ENCODE assay signal across 22 cellular contexts in genomic region chr17:41141361-41141760, GRCh38. TPM values are rescaled to one million over a fixed set of nuclear protein-coding genes. Genes with fewer than 3 reads are reported as not detected.
DNase-seq lines count a peak whose midpoint lies in the region; ATAC-seq and TF ChIP-seq lines count a peak whose summit lies in the region.
"Had no signal": no experiment of that assay in that cellular context is flagged by ENCODE, and none has a peak within 500 bp of the region (broad histone marks: within the 10 kb centered on the region; RNA-seq: fewer than 3 reads in every experiment).

No MANE protein-coding gene starts in this region.

- peak; percentile 52 for DNase-seq in NCI-H226
- DNase-seq in amniotic epithelial cell (ENCODE audit: low read depth), result peak; percentile 51
- DNase-seq in foreskin keratinocyte, result no peak
- no peak for DNase-seq in T-cell
- DNase-seq in midbrain (lab: John Stamatoyannopoulos, UW), result no peak
- no peak for DNase-seq in foreskin melanocyte
- DNase-seq in stimulated activated CD4-positive, alpha-beta T cell treated with anti-CD3 and anti-CD28 coated beads, Interleukin-12 subunit alpha, Interleukin-12 subunit beta, amount 100 ng/mL, for 4 hours, result no peak
- DNase-seq: 8988T, DMS153, DND-41, Kasumi-1, NCI-H1105, NCI-H1436 treated with DMSO at 0.1 percent for 48 hours, NCI-H2029, NCI-H526 treated with DMSO at 0.1 percent for 48 hours, Peyer's patch, SIG-M5 had no signal

- peaks cover 27 to 34% (median 28%) of the 10 kb centered on the region in 3 donors for H3K9me3 Mint-ChIP-seq in T-cell

- H3K27ac ChIP-seq in ACC112 (ENCODE audit: low read depth, low read length) (peak overlapping the region; percentile 23), foreskin keratinocyte (peak overlapping the region; percentile 32)
- H3K27ac ChIP-seq: Peyer's patch had no signal

- POLR2A ChIA-PET in T-cell (lab: Charles Lee), result no interaction called here

- H3K36me3 ChIP-seq in ACC112 (ENCODE audit: insufficient read depth, low read length), result no peaks in the 10 kb centered on the region
- H3K36me3 ChIP-seq: Peyer's patch had no signal

- H3K4me1 ChIP-seq in ACC112 (ENCODE audit: control insufficient read depth, insufficient read depth, low read length, unreplicated experiment) (no peaks in the 10 kb centered on the region), foreskin keratinocyte (peaks cover 5% of the 10 kb centered on the region)
- H3K4me1 ChIP-seq: Peyer's patch had no signal

- H3K27me3 ChIP-seq in ACC112 (ENCODE audit: insufficient read depth, low read length), result no peaks in the 10 kb centered on the region
- H3K27me3 ChIP-seq in foreskin keratinocyte, result no peaks in the 10 kb centered on the region
- H3K27me3 ChIP-seq: Peyer's patch had no signal

- no peak for ATAC-seq in foreskin keratinocyte
- ATAC-seq in T-cell (replicated peaks in 1 of 4), result no peak

- no peak overlapping the region for H3K4me3 Mint-ChIP-seq in T-cell

- H3K27ac Mint-ChIP-seq in T-cell, result no peak overlapping the region

- CTCF ChIA-PET in T-cell (lab: Charles Lee), result interaction anchor here in 1 of 2 donors (0.6 kb wide), 1 partner anchor 608 kb away, joined by 4 read pairs; no protein-coding TSS in a partner anchor

- H3K79me2 ChIP-seq in ACC112 (ENCODE audit: control insufficient read depth, insufficient read depth, low read length, unreplicated experiment), result no peaks in the 10 kb centered on the region

- no peak for TF ChIP-seq CTCF in foreskin keratinocyte (conservative IDR thresholded peaks at IDR 0.05)

- H3K36me3 Mint-ChIP-seq in T-cell, result peaks cover 12% of the 10 kb centered on the region

- no peak overlapping the region for H3K4me3 ChIP-seq in ACC112 (ENCODE audit: low read depth, low read length)
- H3K4me3 ChIP-seq: Peyer's patch had no signal

- no peaks in the 10 kb centered on the region for H3K4me1 Mint-ChIP-seq in T-cell

- H3K27me3 Mint-ChIP-seq in T-cell, result peaks cover 0 to 3% of the 10 kb centered on the region in 2 donors

- no peak overlapping the region for H2AFZ ChIP-seq in ACC112 (ENCODE audit: low read length, unreplicated experiment)

RNA-seq across cellular contexts. Expression of gene KRTAP4-6, which starts 1.0 kb away (rescaled TPM):
- not detected in 2 replicates for total RNA-seq in foreskin keratinocyte
- polyA plus RNA-seq in foreskin keratinocyte, result not detected in 2 replicates
- not detected for total RNA-seq in T-cell
- total RNA-seq: HT-29, M059J, NCI-H460, Peyer's patch had no signal
- polyA plus RNA-seq: BJ had no signal

RNA-seq across cellular contexts. Expression of gene KRTAP4-5, which starts 8.3 kb away (rescaled TPM):
- total RNA-seq in foreskin keratinocyte, result not detected in 2 replicates
- not detected in 2 replicates for polyA plus RNA-seq in foreskin keratinocyte
- total RNA-seq in T-cell, result not detected
- total RNA-seq: HT-29, M059J, NCI-H460, Peyer's patch had no signal
- polyA plus RNA-seq: BJ had no signal

RNA-seq across cellular contexts. Expression of gene KRTAP4-12, which starts 17.4 kb away (rescaled TPM):
- total RNA-seq in foreskin keratinocyte (not detected in 2 replicates), T-cell (not detected)
- polyA plus RNA-seq in foreskin keratinocyte, result not detected in 2 replicates
- total RNA-seq: HT-29, M059J, NCI-H460, Peyer's patch had no signal

RNA-seq across cellular contexts. Expression of gene KRTAP4-4, which starts 19.2 kb away (rescaled TPM):
- not detected in 2 replicates for total RNA-seq in foreskin keratinocyte
- not detected in 2 replicates for polyA plus RNA-seq in foreskin keratinocyte
- not detected for total RNA-seq in T-cell
- total RNA-seq: HT-29, M059J, NCI-H460, Peyer's patch had no signal
- polyA plus RNA-seq: BJ had no signal

RNA-seq across cellular contexts. Expression of gene KRTAP4-11, which starts 23.2 kb away (rescaled TPM):
- total RNA-seq in foreskin keratinocyte, result not detected in 2 replicates
- not detected in 2 replicates for polyA plus RNA-seq in foreskin keratinocyte
- not detected for total RNA-seq in T-cell
- total RNA-seq: HT-29, M059J, NCI-H460, Peyer's patch had no signal
- polyA plus RNA-seq: BJ had no signal

Comparison
In these comparisons a context has a peak if more than half of its experiments do, and no peak if none do; other contexts are left out.
1. DNase-seq: peak in NCI-H226 (single experiment) and amniotic epithelial cell (single experiment); none in foreskin keratinocyte (0 of 2), T-cell (0 of 34), midbrain (single experiment), foreskin melanocyte (single experiment) and stimulated activated CD4-positive, alpha-beta T cell treated with anti-CD3 and anti-CD28 coated beads, Interleukin-12 subunit alpha, Interleukin-12 subunit beta, amount 100 ng/mL, for 4 hours (single experiment).